In genomic region chr4:2484993-2485392, GRCh38 we compare ENCODE assay signal across 9 cellular contexts. TPM values are rescaled to one million over a fixed set of nuclear protein-coding genes. Genes with fewer than 3 reads are reported as not detected.
DNase-seq lines count a peak whose midpoint lies in the region; ATAC-seq and TF ChIP-seq lines count a peak whose summit lies in the region.
"Had no signal": no experiment of that assay in that cellular context is flagged by ENCODE, and none has a peak within 500 bp of the region (broad histone marks: within the 10 kb centered on the region; RNA-seq: fewer than 3 reads in every experiment).

No MANE protein-coding gene starts in this region.

- no peak for TF ChIP-seq EP300 in stomach (IDR thresholded peaks at IDR 0.05)

- H3K9me3 ChIP-seq in duodenal mucosa (ENCODE audit: control insufficient read depth in 1 of 2, low read length in 2 of 2) (no peaks in the 10 kb centered on the region), stomach (no peaks in the 10 kb centered on the region)

- ATAC-seq in HG03280 (IDR thresholded peaks at IDR 0.05; ENCODE audit: unreplicated experiment), result peak; percentile 71
- ATAC-seq: Panc1 had no signal

- H3K4me1 ChIP-seq in duodenal mucosa (ENCODE audit: control insufficient read depth in 1 of 2, insufficient read depth in 2 of 2, low read length in 2 of 2), result peaks cover 71 to 83% of the 10 kb centered on the region in 2 donors
- peaks cover 87 to 100% (median 96%) of the 10 kb centered on the region in 4 donors for H3K4me1 ChIP-seq in stomach

- intact Hi-C loops in stomach (cut with DNase I; ENCODE audit: low total_unique reads), result no loop called here

- 7 to 27% (median 15%) methylated on average over 11 of the region's 11 CpGs for WGBS in stomach, 5 donors

- H3K27me3 ChIP-seq in duodenal mucosa (ENCODE audit: control insufficient read depth in 1 of 2, insufficient read depth in 2 of 2, low read length in 2 of 2) (no peaks in the 10 kb centered on the region), stomach (no peaks in the 10 kb centered on the region)

- no peaks in the 10 kb centered on the region for H3K27me3 Mint-ChIP-seq in nephron progenitor cell (ENCODE audit: low read depth, poor library complexity)

- H3K4me3 Mint-ChIP-seq in nephron progenitor cell, result no peak overlapping the region

- TF ChIP-seq POLR2A in GM19193 (IDR thresholded peaks at IDR 0.05; ENCODE audit: extremely low read depth, insufficient read depth, insufficient read length), result peak; percentile 26
- no peak for TF ChIP-seq POLR2A in stomach (IDR thresholded peaks at IDR 0.05)

- H3K36me3 ChIP-seq in duodenal mucosa (ENCODE audit: control insufficient read depth in 1 of 2, insufficient read depth in 2 of 2, low read length in 2 of 2) (peaks cover 0 to 11% of the 10 kb centered on the region in 2 donors), stomach (peaks cover 0 to 14% (median under 1%) of the 10 kb centered on the region in 4 donors)

- peak overlapping the region; percentile 43 to 78 for H3K9ac ChIP-seq in duodenal mucosa (ENCODE audit: low read depth in 1 of 2, low read length in 2 of 2)

- in situ Hi-C loops in ACHN (cut with HindIII; ENCODE audit: low pct_ligation_motif_present, low pct_unique_long_range_greater_than_20kb, low sequenced_read_pairs), result no loop called here

- peak; percentile 42 for DNase-seq in activated CD4-positive, alpha-beta T cell treated with anti-CD3 and anti-CD28 coated beads for 1 hour
- DNase-seq in nephron progenitor cell (no peak), stomach (peak; percentile 85), NCI-H1417 treated with DMSO at 0.1 percent for 48 hours (lab: John Stamatoyannopoulos, UW) (no peak), ACHN (no peak)

- no peaks in the 10 kb centered on the region for H3K9me3 Mint-ChIP-seq in nephron progenitor cell

- peak overlapping the region; percentile 84 for H3K27ac Mint-ChIP-seq in nephron progenitor cell

- peak overlapping the region; percentile 82 for H3K27ac ChIP-seq in duodenal mucosa (ENCODE audit: low read depth, low read length)
- H3K27ac ChIP-seq in stomach, result peak overlapping the region; percentile 72 to 86 (median 74)

- H3K36me3 Mint-ChIP-seq in nephron progenitor cell (ENCODE audit: low read depth), result peaks cover 6% of the 10 kb centered on the region

- TF ChIP-seq CTCF in nephron progenitor cell (IDR thresholded peaks at IDR 0.05), result no peak
- no peak for TF ChIP-seq CTCF in stomach (IDR thresholded peaks at IDR 0.05)

- H3K4me3 ChIP-seq in duodenal mucosa (ENCODE audit: low read depth in 1 of 2, low read length in 2 of 2), result peak overlapping the region; percentile 47 to 56
- H3K4me3 ChIP-seq in stomach, result peak overlapping the region in 1 of 4 donors; percentile 6

- H3K4me1 Mint-ChIP-seq in nephron progenitor cell, result peaks cover 52% of the 10 kb centered on the region

RNA-seq across cellular contexts. Expression of gene RNF4, which starts 16.1 kb away (rescaled TPM):
- total RNA-seq in stomach, result 10 to 100 TPM in 4 of 5 donors, 1 to 10 TPM in 1; 5.3 to 75.2 (median 42.9) TPM
- polyA plus RNA-seq in stomach, result 10 to 100 TPM; 15.3 to 29.3 (median 28.8) TPM

RNA-seq across cellular contexts. Expression of gene FAM193A, which starts 51.5 kb away (rescaled TPM):
- 100 to 1,000 TPM in 1 of 5 donors, 10 to 100 TPM in 4; 22.2 to 107 (median 37.9) TPM for total RNA-seq in stomach
- polyA plus RNA-seq in stomach, result 1 to 10 TPM; 4.9 to 7.0 (median 7.0) TPM

Comparison
In these comparisons a context has a peak if more than half of its experiments do, and no peak if none do; other contexts are left out.
1. DNase-seq: peak in activated CD4-positive, alpha-beta T cell treated with anti-CD3 and anti-CD28 coated beads for 1 hour (single experiment) and stomach (single experiment); none in nephron progenitor cell (single experiment), NCI-H1417 treated with DMSO at 0.1 percent for 48 hours (single experiment) and ACHN (single experiment).